In the genomic region with DNA sequence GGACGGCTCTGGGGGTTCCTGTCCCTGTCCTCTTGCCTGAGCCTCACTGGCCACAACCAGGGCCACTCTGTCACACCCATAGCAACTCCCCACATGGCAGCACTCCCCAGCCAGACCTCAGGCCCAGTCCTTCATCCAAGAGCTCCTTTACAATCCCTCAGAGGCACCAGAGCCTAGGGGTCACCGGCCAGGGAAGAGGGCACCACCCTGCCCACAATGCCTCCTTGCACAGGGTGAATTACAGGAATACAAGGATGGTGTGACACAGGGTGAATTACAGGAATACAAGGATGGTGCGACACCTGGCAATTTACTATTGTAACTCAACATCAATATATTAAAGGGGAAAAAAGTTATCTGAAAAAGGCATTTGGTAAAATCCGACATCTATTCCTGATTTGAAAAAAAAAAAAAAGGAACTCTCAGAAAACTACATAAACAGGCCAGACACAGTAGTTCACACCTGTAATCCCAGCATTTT, we compare ENCODE assay signal across 14 cellular contexts.
"Had no signal": no experiment of that assay in that cellular context is flagged by ENCODE, and none has a peak within 500 bp of the region (broad histone marks: within the 10 kb centered on the region; RNA-seq: fewer than 3 reads in every experiment).

No MANE protein-coding gene starts in this region.

- H3K4me1 Mint-ChIP-seq: activated naive CD8-positive, alpha-beta T cell treated with anti-CD3 and anti-CD28 coated beads, Interleukin-2, amount 50 U/mL, for 24 hours; activated T-helper 17 cell treated with anti-CD3 and anti-CD28 coated beads, Interleukin-2, amount 50 U/mL, for 72 hours; nephron progenitor cell had no signal

- H3K4me3 Mint-ChIP-seq: activated naive CD4-positive, alpha-beta T cell treated with anti-CD3 and anti-CD28 coated beads for 36 hours; activated naive CD8-positive, alpha-beta T cell treated with anti-CD3 and anti-CD28 coated beads, Interleukin-2, amount 50 U/mL, for 24 hours; activated T-helper 17 cell treated with anti-CD3 and anti-CD28 coated beads, Interleukin-2, amount 50 U/mL, for 72 hours; dendritic cell treated with granulocyte-macrophage colony-stimulating factor and Interleukin-4, amounts not matched to agents 40 ng/mL and 50 ng/mL, for 4 days; nephron progenitor cell; stimulated activated naive CD8-positive, alpha-beta T cell treated with anti-CD3 and anti-CD28 coated beads, Interleukin-15, Interleukin-2, amounts not matched to agents 100 ng/mL and 50 ng/mL, for 24 hours had no signal

- DNase-seq: activated CD4-positive, alpha-beta T cell treated with anti-CD3 and anti-CD28 coated beads for 1 hour; activated CD4-positive, alpha-beta T cell treated with anti-CD3 and anti-CD28 coated beads, Interleukin-2, amount 50 U/mL, for 48 hours; activated naive CD4-positive, alpha-beta T cell treated with anti-CD3 and anti-CD28 coated beads for 36 hours; activated naive CD8-positive, alpha-beta T cell treated with anti-CD3 and anti-CD28 coated beads, Interleukin-2, amount 50 U/mL, for 24 hours; aorta; cerebellar nuclear complex; effector memory CD4-positive, alpha-beta T cell; left cardiac atrium; lower lobe of right lung; nephron progenitor cell; spleen had no signal

- H3K9me3 Mint-ChIP-seq: activated T-helper 17 cell treated with anti-CD3 and anti-CD28 coated beads, Interleukin-2, amount 50 U/mL, for 72 hours; stimulated activated naive CD8-positive, alpha-beta T cell treated with anti-CD3 and anti-CD28 coated beads, Interleukin-15, Interleukin-2, amounts not matched to agents 100 ng/mL and 50 ng/mL, for 24 hours had no signal

- H3K27me3 Mint-ChIP-seq: activated naive CD8-positive, alpha-beta T cell treated with anti-CD3 and anti-CD28 coated beads, Interleukin-2, amount 50 U/mL, for 24 hours; activated T-helper 17 cell treated with anti-CD3 and anti-CD28 coated beads, Interleukin-2, amount 50 U/mL, for 72 hours; dendritic cell treated with granulocyte-macrophage colony-stimulating factor and Interleukin-4, amounts not matched to agents 40 ng/mL and 50 ng/mL, for 4 days; stimulated activated naive CD8-positive, alpha-beta T cell treated with anti-CD3 and anti-CD28 coated beads, Interleukin-15, Interleukin-2, amounts not matched to agents 100 ng/mL and 50 ng/mL, for 24 hours had no signal

- H3K27ac Mint-ChIP-seq: activated naive CD4-positive, alpha-beta T cell treated with anti-CD3 and anti-CD28 coated beads for 36 hours; activated naive CD8-positive, alpha-beta T cell treated with anti-CD3 and anti-CD28 coated beads, Interleukin-2, amount 50 U/mL, for 24 hours; activated T-helper 17 cell treated with anti-CD3 and anti-CD28 coated beads, Interleukin-2, amount 50 U/mL, for 72 hours; dendritic cell treated with granulocyte-macrophage colony-stimulating factor and Interleukin-4, amounts not matched to agents 40 ng/mL and 50 ng/mL, for 4 days; nephron progenitor cell; stimulated activated naive CD8-positive, alpha-beta T cell treated with anti-CD3 and anti-CD28 coated beads, Interleukin-15, Interleukin-2, amounts not matched to agents 100 ng/mL and 50 ng/mL, for 24 hours had no signal
